17 cellular contexts compared by ENCODE assay signal in genomic region chr3:169356284-169356955, GRCh38.
DNase-seq lines count a peak whose midpoint lies in the region; TF ChIP-seq lines count a peak whose summit lies in the region.
"Had no signal": no experiment of that assay in that cellular context is flagged by ENCODE, and none has a peak within 500 bp of the region (broad histone marks: within the 10 kb centered on the region; RNA-seq: fewer than 3 reads in every experiment).

No MANE protein-coding gene starts in this region.

- H3K4me1 Mint-ChIP-seq in mesothelial cell of epicardium (peaks cover 34% of the 10 kb centered on the region), progenitor cell of endocrine pancreas (ENCODE audit: low read depth) (peaks cover 57% of the 10 kb centered on the region)

- H3K36me3 Mint-ChIP-seq in mesothelial cell of epicardium (no peaks in the 10 kb centered on the region), progenitor cell of endocrine pancreas (ENCODE audit: insufficient read depth) (no peaks in the 10 kb centered on the region)

- DNase-seq in NCI-H82 (lab: John Stamatoyannopoulos, UW), result peak; percentile 65
- no peak for DNase-seq in NCI-H82 treated with DMSO at 0.1 percent for 48 hours (lab: John Stamatoyannopoulos, UW; ENCODE audit: unreplicated experiment)
- peak; percentile 36 for DNase-seq in NCI-H69 (lab: John Stamatoyannopoulos, UW)
- DNase-seq in mesothelial cell of epicardium (ENCODE audit: low spot score in 2 of 2, unreplicated experiment in 2 of 2), result no peak
- DNase-seq in progenitor cell of endocrine pancreas (ENCODE audit: low spot score, unreplicated experiment), result no peak
- no peak for DNase-seq in NCI-H526 (lab: John Stamatoyannopoulos, UW)
- no peak for DNase-seq in DMS53 treated with DMSO at 0.1 percent for 48 hours (lab: John Stamatoyannopoulos, UW; ENCODE audit: unreplicated experiment)
- no peak for DNase-seq in D341Med (ENCODE audit: low spot score)
- DNase-seq: 8988T; AML-193; Calu3; CD4-positive, alpha-beta T cell; DMS79 treated with DMSO at 0.1 percent for 48 hours; EL; GOT3; H9; HFFc6 had no signal

- TF ChIP-seq CTCF in mesothelial cell of epicardium (IDR thresholded peaks at IDR 0.05; ENCODE audit: unreplicated experiment) (no peak), progenitor cell of endocrine pancreas (IDR thresholded peaks at IDR 0.05; ENCODE audit: unreplicated experiment) (no peak)

- H3K4me3 Mint-ChIP-seq in mesothelial cell of epicardium (no peak overlapping the region), progenitor cell of endocrine pancreas (ENCODE audit: low read depth) (no peak overlapping the region)
- H3K4me3 Mint-ChIP-seq: CD4-positive, alpha-beta T cell; H9; HFFc6 had no signal

- H3K27ac Mint-ChIP-seq in mesothelial cell of epicardium (peak overlapping the region; percentile 6), progenitor cell of endocrine pancreas (peak overlapping the region; percentile 73)
- H3K27ac Mint-ChIP-seq: CD4-positive, alpha-beta T cell; H9; HFFc6 had no signal

- peaks cover 2% of the 10 kb centered on the region for H3K27me3 Mint-ChIP-seq in mesothelial cell of epicardium (ENCODE audit: low read depth)
- H3K27me3 Mint-ChIP-seq in progenitor cell of endocrine pancreas, result no peaks in the 10 kb centered on the region

- H3K9me3 Mint-ChIP-seq in mesothelial cell of epicardium (no peaks in the 10 kb centered on the region), progenitor cell of endocrine pancreas (ENCODE audit: low read depth) (no peaks in the 10 kb centered on the region)
- H3K9me3 Mint-ChIP-seq: CD4-positive, alpha-beta T cell; H9; HFFc6 had no signal

Comparison
In these comparisons a context has a peak if more than half of its experiments do, and no peak if none do; other contexts are left out.
1. DNase-seq: peak in NCI-H82 (single experiment) and NCI-H69 (single experiment); none in NCI-H82 treated with DMSO at 0.1 percent for 48 hours (single experiment), mesothelial cell of epicardium (0 of 2), progenitor cell of endocrine pancreas (single experiment), NCI-H526 (0 of 2), DMS53 treated with DMSO at 0.1 percent for 48 hours (single experiment) and D341Med (single experiment).